8 cellular contexts compared by ENCODE assay signal in genomic region chr1:147542549-147542857, GRCh38. TPM values are rescaled to one million over a fixed set of nuclear protein-coding genes. Genes with fewer than 3 reads are reported as not detected.
A peak's percentile ranks its signal among the peaks of the same experiment; 100 is the strongest.
DNase-seq lines count a peak whose midpoint lies in the region; ATAC-seq, FAIRE-seq and TF ChIP-seq lines count a peak whose summit lies in the region.

No MANE protein-coding gene starts in this region.

- H3K4me1 ChIP-seq in liver (ENCODE audit: control insufficient read depth in 4 of 4, insufficient read depth in 4 of 4, low read length in 3 of 4) (peaks cover 3 to 12% (median 9%) of the 10 kb centered on the region in 4 donors), HepG2 (ENCODE audit: insufficient read depth, low read length) (peaks cover 29% of the 10 kb centered on the region), mucosa of rectum (ENCODE audit: control insufficient read depth in 2 of 2, insufficient read depth in 2 of 2, low read length in 2 of 2) (peaks cover 0 to 14% of the 10 kb centered on the region in 2 donors), aorta (ENCODE audit: control insufficient read depth in 1 of 2, insufficient read depth in 2 of 2, low read length in 2 of 2) (peaks cover 0 to 4% of the 10 kb centered on the region in 2 donors), mucosa of descending colon (ENCODE audit: low read depth) (peaks cover 33% of the 10 kb centered on the region)

- TF ChIP-seq POLR2A in HepG2 (IDR thresholded peaks at IDR 0.05; ENCODE audit: insufficient read depth in 1 of 2, low read depth in 2 of 2, low read length in 2 of 2) = no peak

- no peak for DNase-seq in HepG2 (ENCODE audit: low spot score)
- no peak for DNase-seq in aorta
- DNase-seq in mucosa of descending colon = no peak

- H3K79me2 ChIP-seq in HepG2 (ENCODE audit: insufficient read depth, low read length) = no peaks in the 10 kb centered on the region

- ATAC-seq in HepG2 (no peak), aorta (ENCODE audit: low FRiP score) (no peak), HG02678 (IDR thresholded peaks at IDR 0.05; ENCODE audit: unreplicated experiment) (no peak), mucosa of descending colon (no peak), HG03159 (IDR thresholded peaks at IDR 0.05; ENCODE audit: unreplicated experiment) (no peak)

- TF ChIP-seq CTCF in liver (IDR thresholded peaks at IDR 0.05; ENCODE audit: low read depth, low read length, missing input control) (no peak), HepG2 (CRISPR knock-in tag; IDR thresholded peaks at IDR 0.05) (no peak), mucosa of descending colon (IDR thresholded peaks at IDR 0.05) (no peak)

- in situ Hi-C loops in HepG2 (cut with HindIII; ENCODE audit: extremely low pct_ligation_motif_present, low pct_unique_long_range_greater_than_20kb) = loop anchor here (5.0 kb wide), 1 partner anchor 35 kb away; no protein-coding TSS in a partner anchor

- no peak overlapping the region for H3K4me2 ChIP-seq in HepG2 (ENCODE audit: low read depth, low read length)

- TF ChIP-seq RAD21 in liver (IDR thresholded peaks at IDR 0.05) (no peak), HepG2 (CRISPR knock-in tag; IDR thresholded peaks at IDR 0.05) (no peak)

- no peak overlapping the region for H3K9ac ChIP-seq in liver (ENCODE audit: low read depth in 1 of 2, low read length in 2 of 2)
- H3K9ac ChIP-seq in HepG2 (ENCODE audit: insufficient read depth, low read depth, low read length) = no peak overlapping the region
- H3K9ac ChIP-seq in mucosa of rectum (ENCODE audit: low read depth in 1 of 2, low read length in 2 of 2) = peak overlapping the region in 1 of 2 donors; percentile 66

- H3K27ac ChIP-seq in liver (ENCODE audit: low read depth in 1 of 2, low read length in 2 of 2) (no peak overlapping the region), HepG2 (ENCODE audit: extremely low read length, insufficient read depth, low read length) (no peak overlapping the region), cingulate gyrus (ENCODE audit: low read depth, low read length) (peak overlapping the region; percentile 96), mucosa of rectum (ENCODE audit: low read depth in 2 of 2, low read length in 2 of 2) (peak overlapping the region; percentile 86), aorta (ENCODE audit: low read depth in 1 of 2, low read length in 2 of 2) (no peak overlapping the region)

- POLR2A ChIA-PET in HepG2 (lab: Yijun Ruan, JAX) = no interaction called here

- TF ChIP-seq EP300 in HepG2 (IDR thresholded peaks at IDR 0.05; ENCODE audit: low read depth in 2 of 2, low read length in 2 of 2) (no peak), HepG2 (CRISPR knock-in tag; IDR thresholded peaks at IDR 0.05; ENCODE audit: borderline replicate concordance) (no peak)

- intact Hi-C loops in HepG2 (cut with micrococcal nuclease; ENCODE audit: unreplicated experiment) = no loop called here
- intact Hi-C loops in aorta (cut with DNase I) = loop anchor here in 1 of 2 donors (5.0 kb wide), 2 partner anchors 45 to 55 kb away; no protein-coding TSS in a partner anchor
- intact Hi-C loops in mucosa of descending colon (cut with DNase I, micrococcal nuclease) = loop anchor here in 1 of 2 donors (10.0 kb wide), 1 partner anchor 52 kb away; no protein-coding TSS in a partner anchor

- H3K27me3 ChIP-seq in liver (ENCODE audit: control insufficient read depth in 4 of 4, insufficient read depth in 4 of 4, low read length in 3 of 4) (no peaks in the 10 kb centered on the region), HepG2 (ENCODE audit: control insufficient read depth in 1 of 2, insufficient read depth in 2 of 2, low read length in 2 of 2) (peaks cover 0 to 13% of the 10 kb centered on the region in 2 experiments; a peak in 2 of 5 replicates), mucosa of rectum (ENCODE audit: control insufficient read depth in 2 of 2, insufficient read depth in 2 of 2, low read length in 2 of 2) (no peaks in the 10 kb centered on the region), aorta (ENCODE audit: control insufficient read depth in 1 of 2, insufficient read depth in 2 of 2, low read length in 1 of 2) (no peaks in the 10 kb centered on the region)

- H3K9me3 ChIP-seq in liver (ENCODE audit: control insufficient read depth in 4 of 4, low read length in 3 of 4) (no peaks in the 10 kb centered on the region), HepG2 (ENCODE audit: low read length) (no peaks in the 10 kb centered on the region), mucosa of rectum (ENCODE audit: control insufficient read depth in 2 of 2, low read length in 2 of 2) (no peaks in the 10 kb centered on the region), aorta (ENCODE audit: control insufficient read depth, low read length) (no peaks in the 10 kb centered on the region), mucosa of descending colon (no peaks in the 10 kb centered on the region)

- H3K4me3 ChIP-seq in liver (ENCODE audit: low read depth in 1 of 3, low read length in 3 of 3) (peak overlapping the region in 2 of 3 donors; percentile 52 to 88), HepG2 (replicated peaks in 1 of 3; ENCODE audit: insufficient read depth in 1 of 3, low read depth in 2 of 3, low read length in 3 of 3) (no peak overlapping the region), mucosa of rectum (ENCODE audit: low read length in 2 of 2) (peak overlapping the region; percentile 74 to 86), aorta (ENCODE audit: low read length in 2 of 2) (peak overlapping the region; percentile 63 to 92), mucosa of descending colon (no peak overlapping the region)

- WGBS in liver = 58% methylated on average over 4 of the region's 4 CpGs
- 32% methylated on average over 4 of the region's 4 CpGs for WGBS in HepG2 (ENCODE audit: low lambda C conversion rate)
- WGBS in aorta, 2 donors = 9 to 11% methylated on average over 4 of the region's 4 CpGs

- no peaks in the 10 kb centered on the region for H4K20me1 ChIP-seq in HepG2 (ENCODE audit: insufficient read depth, low read length)

- BruUV-seq in HepG2 (replicated peaks; lab: Mats Ljungman, UMichigan) = no TSS peak

- CTCF ChIA-PET in HepG2 (lab: Yijun Ruan, JAX; ENCODE audit: low intra/inter-chr PET ratio, low total read pairs) = no interaction called here

- no peak overlapping the region for H2AFZ ChIP-seq in HepG2 (ENCODE audit: low read length)

- FAIRE-seq in HepG2 (lab: Jason Lieb, UNC) = no peak

- H3K36me3 ChIP-seq in liver (ENCODE audit: control insufficient read depth in 4 of 4, insufficient read depth in 3 of 4, low read depth in 1 of 4, low read length in 3 of 4) (no peaks in the 10 kb centered on the region), HepG2 (replicated peaks in 1 of 2; ENCODE audit: control insufficient read depth in 1 of 2, insufficient read depth in 2 of 2, low read length in 2 of 2) (no peaks in the 10 kb centered on the region), mucosa of rectum (ENCODE audit: control insufficient read depth in 2 of 2, insufficient read depth in 2 of 2, low read length in 2 of 2) (no peaks in the 10 kb centered on the region), aorta (ENCODE audit: control insufficient read depth in 1 of 2, insufficient read depth in 2 of 2, low read length in 1 of 2) (no peaks in the 10 kb centered on the region), mucosa of descending colon (ENCODE audit: low read depth) (no peaks in the 10 kb centered on the region)

TF ChIP-seq in liver, 16 proteins besides CTCF, POLR2A, EP300 and RAD21 (continues in another document):
- no peak for TF ChIP-seq MAX (IDR thresholded peaks at IDR 0.05)
- no peak for TF ChIP-seq SP1 (IDR thresholded peaks at IDR 0.05)
- no peak for TF ChIP-seq ATF3 (IDR thresholded peaks at IDR 0.05)

TF ChIP-seq in HepG2, 621 proteins besides CTCF, POLR2A, EP300 and RAD21 (continues in another document):
- TF ChIP-seq ZSCAN21 (CRISPR knock-in tag; IDR thresholded peaks at IDR 0.05; ENCODE audit: borderline replicate concordance) (no peak), ZNF510 (CRISPR knock-in tag; IDR thresholded peaks at IDR 0.05; ENCODE audit: low read depth) (no peak)

RNA-seq across cellular contexts. Expression of gene BCL9, which starts 1.2 kb away (rescaled TPM):
- total RNA-seq in liver (1 to 10 TPM; 2.3 to 2.8 TPM), HepG2 (2016; rRNA removed; fragmentation: Illumina TruSeq; extraction: Trizol) (3.1 and 4.6 TPM in 2 replicates), aorta (10 to 100 TPM; 20.5 to 28.9 TPM), mucosa of descending colon (10 to 100 TPM; 17.2 to 24.9 (median 18.6) TPM)
- polyA plus RNA-seq in liver (1 to 10 TPM; 1.4 to 5.0 TPM), HepG2 (2011; rRNA removed) (2.9 and 3.6 TPM in 2 replicates), aorta (1 to 10 TPM; 4.6 to 5.1 TPM)
- total RNA-seq in HepG2 (2016; cell fraction: cytosol; rRNA removed; fragmentation: Illumina TruSeq; extraction: Trizol; ENCODE audit: low read depth) = 1.0 and 2.3 TPM in 2 replicates
- 3.6 and 3.8 TPM in 2 replicates for total RNA-seq in HepG2 (2016; cell fraction: insoluble cytoplasmic fraction; rRNA removed; fragmentation: Illumina TruSeq; extraction: Trizol)
- total RNA-seq in HepG2 (2016; cell fraction: membrane; rRNA removed; fragmentation: Illumina TruSeq; extraction: Trizol) = 3.3 and 3.4 TPM in 2 replicates
- total RNA-seq in HepG2 (2016; cell fraction: nucleus; rRNA removed; fragmentation: Illumina TruSeq; extraction: Trizol) = 4.0 and 4.8 TPM in 2 replicates
- 2.6 and 3.1 TPM in 2 replicates for polyA plus RNA-seq in HepG2 (2011; cell fraction: cytosol; rRNA removed)
- polyA plus RNA-seq in HepG2 (2011; cell fraction: nucleus; rRNA removed) = 4.5 and 4.7 TPM in 2 replicates
- 4.8 and 5.5 TPM in 2 replicates for polyA plus RNA-seq in HepG2 (2012)
- polyA plus RNA-seq in HepG2 (2016; cell fraction: cytosol; fragmentation: Illumina TruSeq; extraction: Trizol; ENCODE audit: low read depth) = 0.62 and 0.75 TPM in 2 replicates
- polyA plus RNA-seq in HepG2 (2016; cell fraction: insoluble cytoplasmic fraction; fragmentation: Illumina TruSeq; extraction: Trizol; ENCODE audit: low read depth) = 5.5 and 7.0 TPM in 2 replicates
- 2.7 and 2.8 TPM in 2 replicates for polyA plus RNA-seq in HepG2 (2016; cell fraction: membrane; fragmentation: Illumina TruSeq; extraction: Trizol; ENCODE audit: low read depth)
- polyA plus RNA-seq in HepG2 (2016; cell fraction: nucleus; fragmentation: Illumina TruSeq; extraction: Trizol; ENCODE audit: insufficient read depth, low read depth) = 7.1 and 10.3 TPM in 2 replicates
- polyA minus RNA-seq in HepG2 (2011; rRNA and poly(A)+ RNA removed; ENCODE audit: low replicate concordance) = 3.3 and 4.9 TPM in 2 replicates
- 3.7 and 3.9 TPM in 2 replicates for polyA minus RNA-seq in HepG2 (2011; cell fraction: cytosol; rRNA and poly(A)+ RNA removed)
- 5.7 and 7.3 TPM in 2 replicates for polyA minus RNA-seq in HepG2 (2011; cell fraction: nucleus; rRNA and poly(A)+ RNA removed)

Comparison
In these comparisons a context has a peak if more than half of its experiments do, and no peak if none do; other contexts are left out.
1. H3K4me3 ChIP-seq: peak in liver (2 of 3), mucosa of rectum (2 of 2) and aorta (2 of 2); none in HepG2 (0 of 3) and mucosa of descending colon (single experiment).
2. H3K27ac ChIP-seq: peak in cingulate gyrus (single experiment) and mucosa of rectum (2 of 2); none in liver (0 of 2), HepG2 (single experiment) and aorta (0 of 2).